Comparison of ENCODE assay signal across 9 cellular contexts in the genomic region with DNA sequence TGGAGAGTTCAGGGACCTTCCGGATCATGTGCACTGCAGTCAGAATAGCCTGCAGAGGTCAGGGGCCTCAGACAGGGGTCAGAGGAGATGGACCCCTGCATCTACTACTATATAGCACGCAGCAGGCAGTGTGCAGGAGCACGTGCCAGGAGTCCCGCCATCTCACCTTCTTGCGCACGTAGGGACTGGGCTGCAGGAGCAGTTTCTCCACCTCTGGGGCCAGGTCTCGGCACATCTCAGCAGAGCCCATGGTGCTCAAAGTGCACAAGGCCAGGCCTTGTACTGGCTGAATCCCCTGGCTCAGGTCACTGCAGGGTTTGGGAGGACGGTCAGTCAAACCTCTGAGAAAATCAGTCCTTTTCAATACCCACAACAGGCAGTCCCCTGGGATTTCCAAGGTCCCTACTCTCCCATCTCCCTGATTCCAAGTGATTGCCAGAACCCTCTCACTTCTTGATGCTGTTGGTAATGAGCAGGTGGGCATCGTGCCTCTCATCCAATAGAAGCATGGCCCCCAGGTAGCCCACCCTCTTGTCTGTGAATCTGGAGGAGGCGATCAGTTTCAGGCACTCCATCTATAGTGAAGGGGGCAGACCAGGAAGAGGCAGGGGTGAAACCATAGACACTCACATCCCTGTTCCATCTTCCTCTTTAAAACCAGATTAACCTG. TPM values are rescaled to one million over a fixed set of nuclear protein-coding genes. Genes with fewer than 3 reads are reported as not detected.
DNase-seq lines count a peak whose midpoint lies in the region; ATAC-seq, FAIRE-seq and TF ChIP-seq lines count a peak whose summit lies in the region.
"Had no signal": no experiment of that assay in that cellular context is flagged by ENCODE, and none has a peak within 500 bp of the region (broad histone marks: within the 10 kb centered on the region; RNA-seq: fewer than 3 reads in every experiment).

No MANE protein-coding gene starts in this region.

- peaks cover 37% of the 10 kb centered on the region for H3K4me1 ChIP-seq in HepG2 (ENCODE audit: insufficient read depth, low read length)
- H3K4me1 ChIP-seq in right lobe of liver, result peaks cover 0 to 24% (median 4%) of the 10 kb centered on the region in 4 donors
- peaks cover 0 to 8% of the 10 kb centered on the region in 2 donors for H3K4me1 ChIP-seq in ascending aorta
- H3K4me1 ChIP-seq in mesendoderm (ENCODE audit: control insufficient read depth, low read depth, low read length), result peaks cover 3% of the 10 kb centered on the region
- H3K4me1 ChIP-seq in pancreas, result peaks cover 0 to 14% (median 6%) of the 10 kb centered on the region in 3 donors

- POLR2A ChIA-PET in HepG2 (lab: Yijun Ruan, JAX), result interaction anchor here (0.7 to 6.5 kb wide), 16 partner anchors 8 to 528 kb away, joined by 3 to 113 read pairs (median 6); a partner anchor contains a TSS

- DNase-seq in HepG2 (ENCODE audit: low spot score), result no peak
- DNase-seq in right lobe of liver, result no peak
- DNase-seq in ascending aorta (ENCODE audit: low spot score in 2 of 2), result no peak
- no peak for DNase-seq in mesendoderm
- no peak for DNase-seq in pancreas
- no peak for DNase-seq in LoVo (ENCODE audit: low spot score)
- no peak for DNase-seq in NCI-H748 treated with DMSO at 0.1 percent for 48 hours (lab: John Stamatoyannopoulos, UW)
- DNase-seq in amniotic stem cell (lab: John Stamatoyannopoulos, UW), result no peak
- DNase-seq: COR-L47 had no signal

- in situ Hi-C loops in HepG2 (cut with HindIII; ENCODE audit: extremely low pct_ligation_motif_present, low pct_unique_long_range_greater_than_20kb), result no loop called here

- FAIRE-seq in HepG2 (lab: Jason Lieb, UNC) (no peak), pancreas (lab: Jason Lieb, UNC) (no peak)

- no peak for ATAC-seq in HepG2
- ATAC-seq in right lobe of liver, result no peak
- ATAC-seq in pancreas, result no peak

- H3K56ac ChIP-seq in mesendoderm (ENCODE audit: low read length), result no peak overlapping the region

- no peak overlapping the region for H4K8ac ChIP-seq in mesendoderm (ENCODE audit: low read depth, low read length)

- no peak overlapping the region for H2BK120ac ChIP-seq in mesendoderm (ENCODE audit: low read depth, low read length)

- H3K27ac ChIP-seq in HepG2 (ENCODE audit: extremely low read length, insufficient read depth, low read length) (no peak overlapping the region), right lobe of liver (no peak overlapping the region), ascending aorta (no peak overlapping the region), mesendoderm (ENCODE audit: low read depth, low read length) (no peak overlapping the region), pancreas (no peak overlapping the region)

- H3K18ac ChIP-seq in mesendoderm (ENCODE audit: low read length), result no peak overlapping the region

- H3K9me3 ChIP-seq in HepG2 (ENCODE audit: low read length) (no peaks in the 10 kb centered on the region), right lobe of liver (no peaks in the 10 kb centered on the region), ascending aorta (no peaks in the 10 kb centered on the region), pancreas (no peaks in the 10 kb centered on the region)

- H3K36me3 ChIP-seq in HepG2 (replicated peaks in 1 of 2; ENCODE audit: control insufficient read depth in 1 of 2, insufficient read depth in 2 of 2, low read length in 2 of 2) (peaks cover 32 to 50% of the 10 kb centered on the region in 2 experiments), right lobe of liver (peaks cover 0 to 5% (median 0%) of the 10 kb centered on the region in 4 donors), ascending aorta (no peaks in the 10 kb centered on the region), mesendoderm (ENCODE audit: control insufficient read depth, insufficient read depth, low read length) (peaks cover 2% of the 10 kb centered on the region), pancreas (peaks cover 0 to 19% (median 5%) of the 10 kb centered on the region in 3 donors)

- TF ChIP-seq RAD21 in HepG2 (CRISPR knock-in tag; IDR thresholded peaks at IDR 0.05), result no peak

- H3K4me2 ChIP-seq in HepG2 (ENCODE audit: low read depth, low read length) (peak overlapping the region; percentile 85), mesendoderm (ENCODE audit: low read length) (no peak overlapping the region)

- peaks cover 8% of the 10 kb centered on the region for H3K79me1 ChIP-seq in mesendoderm (ENCODE audit: low read length)

- BruUV-seq in HepG2 (replicated peaks; lab: Mats Ljungman, UMichigan), result no TSS peak

- no peak overlapping the region for H4K5ac ChIP-seq in mesendoderm (ENCODE audit: low read length)

- no peak overlapping the region for H3K23ac ChIP-seq in mesendoderm (ENCODE audit: low read length)

- H3K9ac ChIP-seq in HepG2 (ENCODE audit: insufficient read depth, low read depth, low read length), result peak overlapping the region; percentile 69; the same call in 1 of the 2 replicates
- peak overlapping the region; percentile 94 for H3K9ac ChIP-seq in mesendoderm (ENCODE audit: low read length)

- no peak overlapping the region for H2BK5ac ChIP-seq in mesendoderm (ENCODE audit: low read length)

- TF ChIP-seq POLR2A in HepG2 (IDR thresholded peaks at IDR 0.05; ENCODE audit: insufficient read depth in 1 of 2, low read depth in 2 of 2, low read length in 2 of 2), result no peak
- no peak for TF ChIP-seq POLR2A in right lobe of liver (IDR thresholded peaks at IDR 0.05)

- intact Hi-C loops in HepG2 (cut with micrococcal nuclease; ENCODE audit: unreplicated experiment) (loop anchor here (5.0 kb wide), 1 partner anchor 346 kb away; no protein-coding TSS in a partner anchor), right lobe of liver (cut with DNase I) (no loop called here), ascending aorta (cut with DNase I) (loop anchor here (10.0 kb wide), 1 partner anchor 799 kb away; a partner anchor contains a TSS), pancreas (cut with DNase I) (no loop called here)

- H3K4me3 ChIP-seq in HepG2 (replicated peaks in 1 of 3; ENCODE audit: insufficient read depth in 1 of 3, low read depth in 2 of 3, low read length in 3 of 3) (peak overlapping the region; percentile 68 to 88 (median 70)), right lobe of liver (no peak overlapping the region), ascending aorta (peak overlapping the region; percentile 65 to 68), mesendoderm (ENCODE audit: low read length) (no peak overlapping the region), pancreas (peak overlapping the region in 1 of 4 donors; percentile 78)

- H3K4ac ChIP-seq in mesendoderm (ENCODE audit: low read depth, low read length), result no peak overlapping the region

- no peak overlapping the region for H2BK15ac ChIP-seq in mesendoderm (replicated peaks; ENCODE audit: low read depth)

- WGBS in HepG2 (ENCODE audit: low lambda C conversion rate), result 97% methylated on average over 10 of the region's 10 CpGs
- 100% methylated on average over 1 of the region's 10 CpGs for WGBS in right lobe of liver (ENCODE audit: insufficient coverage, low coverage, low lambda C conversion rate, missing lambda C conversion rate)
- no CpG with 5 or more reads among the region's 10 CpGs for WGBS in mesendoderm (ENCODE audit: extremely low coverage, insufficient coverage, low lambda C conversion rate)
- WGBS in pancreas, 2 donors, result 90 to 92% methylated on average over 10 of the region's 10 CpGs

- H3K27me3 ChIP-seq in HepG2 (ENCODE audit: control insufficient read depth in 1 of 2, insufficient read depth in 2 of 2, low read length in 2 of 2) (no peaks in the 10 kb centered on the region; a peak in 1 of 5 replicates), right lobe of liver (no peaks in the 10 kb centered on the region), ascending aorta (no peaks in the 10 kb centered on the region), mesendoderm (ENCODE audit: insufficient read depth, low read length, poor library complexity) (no peaks in the 10 kb centered on the region), pancreas (no peaks in the 10 kb centered on the region)

- H2AK5ac ChIP-seq in mesendoderm (ENCODE audit: low read length), result no peak overlapping the region

- CTCF ChIA-PET in HepG2 (lab: Yijun Ruan, JAX; ENCODE audit: low intra/inter-chr PET ratio, low total read pairs), result no interaction called here

- TF ChIP-seq EP300 in HepG2 (IDR thresholded peaks at IDR 0.05; ENCODE audit: low read depth in 2 of 2, low read length in 2 of 2), result no peak
- TF ChIP-seq EP300 in HepG2 (CRISPR knock-in tag; IDR thresholded peaks at IDR 0.05; ENCODE audit: borderline replicate concordance), result no peak

- H3K79me2 ChIP-seq in HepG2 (ENCODE audit: insufficient read depth, low read length), result peaks cover 7% of the 10 kb centered on the region
- H3K79me2 ChIP-seq in mesendoderm (ENCODE audit: control insufficient read depth, insufficient read depth, low read length), result no peaks in the 10 kb centered on the region

- TF ChIP-seq CTCF in HepG2 (CRISPR knock-in tag; IDR thresholded peaks at IDR 0.05), result no peak
- TF ChIP-seq CTCF in right lobe of liver (IDR thresholded peaks at IDR 0.05), result no peak
- no peak for TF ChIP-seq CTCF in ascending aorta (IDR thresholded peaks at IDR 0.05)
- TF ChIP-seq CTCF in pancreas (IDR thresholded peaks at IDR 0.05), result no peak

- H2AFZ ChIP-seq in HepG2 (ENCODE audit: low read length), result no peak overlapping the region

- H4K20me1 ChIP-seq in HepG2 (ENCODE audit: insufficient read depth, low read length), result peaks cover 13% of the 10 kb centered on the region; the same call in 1 of the 2 replicates

RNA-seq across cellular contexts. Expression of a gene that starts 1.3 kb away (rescaled TPM):
- total RNA-seq in HepG2 (2016; rRNA removed; fragmentation: Illumina TruSeq; extraction: Trizol), result 39.4 and 96.9 TPM in 2 replicates
- 27.1 and 29.2 TPM in 2 replicates for total RNA-seq in HepG2 (2016; cell fraction: cytosol; rRNA removed; fragmentation: Illumina TruSeq; extraction: Trizol; ENCODE audit: low read depth)
- total RNA-seq in HepG2 (2016; cell fraction: insoluble cytoplasmic fraction; rRNA removed; fragmentation: Illumina TruSeq; extraction: Trizol), result 43.1 and 100 TPM in 2 replicates
- total RNA-seq in HepG2 (2016; cell fraction: membrane; rRNA removed; fragmentation: Illumina TruSeq; extraction: Trizol), result 15.6 and 15.9 TPM in 2 replicates
- 143 and 149 TPM in 2 replicates for total RNA-seq in HepG2 (2016; cell fraction: nucleus; rRNA removed; fragmentation: Illumina TruSeq; extraction: Trizol)
- polyA plus RNA-seq in HepG2 (2011; rRNA removed), result 611 and 685 TPM in 2 replicates
- 118 and 170 TPM in 2 replicates for polyA plus RNA-seq in HepG2 (2011; cell fraction: cytosol; rRNA removed)
- 4,733 and 5,679 TPM in 2 replicates for polyA plus RNA-seq in HepG2 (2011; cell fraction: nucleus; rRNA removed)
- 202 and 318 TPM in 2 replicates for polyA plus RNA-seq in HepG2 (2012)
- polyA plus RNA-seq in HepG2 (2016; cell fraction: cytosol; fragmentation: Illumina TruSeq; extraction: Trizol; ENCODE audit: low read depth), result 12.6 and 13.8 TPM in 2 replicates
- 49.4 and 63.1 TPM in 2 replicates for polyA plus RNA-seq in HepG2 (2016; cell fraction: insoluble cytoplasmic fraction; fragmentation: Illumina TruSeq; extraction: Trizol; ENCODE audit: low read depth)
- 18.9 and 19.4 TPM in 2 replicates for polyA plus RNA-seq in HepG2 (2016; cell fraction: membrane; fragmentation: Illumina TruSeq; extraction: Trizol; ENCODE audit: low read depth)
- polyA plus RNA-seq in HepG2 (2016; cell fraction: nucleus; fragmentation: Illumina TruSeq; extraction: Trizol; ENCODE audit: insufficient read depth, low read depth), result 559 and 594 TPM in 2 replicates
- 166 and 365 TPM in 2 replicates for polyA minus RNA-seq in HepG2 (2011; rRNA and poly(A)+ RNA removed; ENCODE audit: low replicate concordance)
- 55.5 and 58.2 TPM in 2 replicates for polyA minus RNA-seq in HepG2 (2011; cell fraction: cytosol; rRNA and poly(A)+ RNA removed)
- 527 and 596 TPM in 2 replicates for polyA minus RNA-seq in HepG2 (2011; cell fraction: nucleus; rRNA and poly(A)+ RNA removed)
- 10 to 100 TPM; 13.6 to 25.9 (median 23.0) TPM for total RNA-seq in right lobe of liver
- total RNA-seq in ascending aorta, result 56.2 TPM
- 44.0 TPM for polyA plus RNA-seq in mesendoderm (2013, experiment 1 of 2)
- 46.8 TPM for polyA plus RNA-seq in mesendoderm (2013, experiment 2 of 2)
- 100 to 1,000 TPM in 1 of 6 donors, 10 to 100 TPM in 5; 57.4 to 153 (median 70.4) TPM for total RNA-seq in pancreas
- 100 to 1,000 TPM; 303 to 392 TPM for polyA plus RNA-seq in pancreas

RNA-seq across cellular contexts. Expression of a gene that starts 10.2 kb away (rescaled TPM):
- total RNA-seq in HepG2 (2016; rRNA removed; fragmentation: Illumina TruSeq; extraction: Trizol), result 7.1 and 7.4 TPM in 2 replicates
- total RNA-seq in HepG2 (2016; cell fraction: cytosol; rRNA removed; fragmentation: Illumina TruSeq; extraction: Trizol; ENCODE audit: low read depth), result 6.0 and 6.1 TPM in 2 replicates
- 7.7 and 8.0 TPM in 2 replicates for total RNA-seq in HepG2 (2016; cell fraction: insoluble cytoplasmic fraction; rRNA removed; fragmentation: Illumina TruSeq; extraction: Trizol)
- 12.8 and 13.3 TPM in 2 replicates for total RNA-seq in HepG2 (2016; cell fraction: membrane; rRNA removed; fragmentation: Illumina TruSeq; extraction: Trizol)
- 5.8 and 5.9 TPM in 2 replicates for total RNA-seq in HepG2 (2016; cell fraction: nucleus; rRNA removed; fragmentation: Illumina TruSeq; extraction: Trizol)
- 8.2 and 8.7 TPM in 2 replicates for polyA plus RNA-seq in HepG2 (2011; rRNA removed)
- polyA plus RNA-seq in HepG2 (2011; cell fraction: cytosol; rRNA removed), result 3.6 and 5.0 TPM in 2 replicates
- 11.3 and 17.7 TPM in 2 replicates for polyA plus RNA-seq in HepG2 (2011; cell fraction: nucleus; rRNA removed)
- polyA plus RNA-seq in HepG2 (2012), result 3.9 and 4.2 TPM in 2 replicates
- 14.5 and 18.4 TPM in 2 replicates for polyA plus RNA-seq in HepG2 (2016; cell fraction: cytosol; fragmentation: Illumina TruSeq; extraction: Trizol; ENCODE audit: low read depth)
- 11.7 and 13.4 TPM in 2 replicates for polyA plus RNA-seq in HepG2 (2016; cell fraction: insoluble cytoplasmic fraction; fragmentation: Illumina TruSeq; extraction: Trizol; ENCODE audit: low read depth)
- polyA plus RNA-seq in HepG2 (2016; cell fraction: membrane; fragmentation: Illumina TruSeq; extraction: Trizol; ENCODE audit: low read depth), result 18.6 and 20.0 TPM in 2 replicates
- 11.0 and 11.3 TPM in 2 replicates for polyA plus RNA-seq in HepG2 (2016; cell fraction: nucleus; fragmentation: Illumina TruSeq; extraction: Trizol; ENCODE audit: insufficient read depth, low read depth)
- 10.0 and 22.9 TPM in 2 replicates for polyA minus RNA-seq in HepG2 (2011; rRNA and poly(A)+ RNA removed; ENCODE audit: low replicate concordance)
- 2.5 and 3.6 TPM in 2 replicates for polyA minus RNA-seq in HepG2 (2011; cell fraction: cytosol; rRNA and poly(A)+ RNA removed)
- polyA minus RNA-seq in HepG2 (2011; cell fraction: nucleus; rRNA and poly(A)+ RNA removed), result 6.8 and 7.2 TPM in 2 replicates
- total RNA-seq in right lobe of liver, result 10 to 100 TPM in 4 of 6 experiments, 1 to 10 TPM in 2; 8.2 to 15.0 (median 11.4) TPM
- 115 TPM for total RNA-seq in ascending aorta
- 5.0 TPM for polyA plus RNA-seq in mesendoderm (2013, experiment 1 of 2)
- 5.9 TPM for polyA plus RNA-seq in mesendoderm (2013, experiment 2 of 2)
- total RNA-seq in pancreas, result 10 to 100 TPM in 1 of 6 donors, 1 to 10 TPM in 5; 5.6 to 11.6 (median 8.4) TPM
- 10 to 100 TPM; 11.9 TPM for polyA plus RNA-seq in pancreas

RNA-seq across cellular contexts. Expression of a gene that starts 12.3 kb away (rescaled TPM):
- 0.14 and 0.22 TPM in 2 replicates for total RNA-seq in HepG2 (2016; rRNA removed; fragmentation: Illumina TruSeq; extraction: Trizol)
- total RNA-seq in HepG2 (2016; cell fraction: cytosol; rRNA removed; fragmentation: Illumina TruSeq; extraction: Trizol; ENCODE audit: low read depth), result 0.10 TPM in 1 of 2 replicates, not detected in the other
- 0.13 and 0.15 TPM in 2 replicates for total RNA-seq in HepG2 (2016; cell fraction: insoluble cytoplasmic fraction; rRNA removed; fragmentation: Illumina TruSeq; extraction: Trizol)
- 0.10 and 0.22 TPM in 2 replicates for total RNA-seq in HepG2 (2016; cell fraction: membrane; rRNA removed; fragmentation: Illumina TruSeq; extraction: Trizol)
- total RNA-seq in HepG2 (2016; cell fraction: nucleus; rRNA removed; fragmentation: Illumina TruSeq; extraction: Trizol), result 0.12 and 0.44 TPM in 2 replicates
- 0.08 and 0.16 TPM in 2 replicates for polyA plus RNA-seq in HepG2 (2011; rRNA removed)
- 0.15 and 0.18 TPM in 2 replicates for polyA plus RNA-seq in HepG2 (2011; cell fraction: cytosol; rRNA removed)
- 1.1 TPM in 2 replicates for polyA plus RNA-seq in HepG2 (2011; cell fraction: nucleus; rRNA removed)
- 0.16 and 0.54 TPM in 2 replicates for polyA plus RNA-seq in HepG2 (2012)
- 0.05 and 0.10 TPM in 2 replicates for polyA plus RNA-seq in HepG2 (2016; cell fraction: cytosol; fragmentation: Illumina TruSeq; extraction: Trizol; ENCODE audit: low read depth)
- 0.22 and 0.33 TPM in 2 replicates for polyA plus RNA-seq in HepG2 (2016; cell fraction: insoluble cytoplasmic fraction; fragmentation: Illumina TruSeq; extraction: Trizol; ENCODE audit: low read depth)
- 0.10 and 0.17 TPM in 2 replicates for polyA plus RNA-seq in HepG2 (2016; cell fraction: membrane; fragmentation: Illumina TruSeq; extraction: Trizol; ENCODE audit: low read depth)
- polyA plus RNA-seq in HepG2 (2016; cell fraction: nucleus; fragmentation: Illumina TruSeq; extraction: Trizol; ENCODE audit: insufficient read depth, low read depth), result 0.42 and 0.55 TPM in 2 replicates
- polyA minus RNA-seq in HepG2 (2011; rRNA and poly(A)+ RNA removed; ENCODE audit: low replicate concordance), result 0.18 TPM in 1 of 2 replicates, not detected in the other
- 0.35 TPM in 1 of 2 replicates, not detected in the other for polyA minus RNA-seq in HepG2 (2011; cell fraction: cytosol; rRNA and poly(A)+ RNA removed)
- 0.13 and 0.25 TPM in 2 replicates for polyA minus RNA-seq in HepG2 (2011; cell fraction: nucleus; rRNA and poly(A)+ RNA removed)
- under 1 TPM in 3 of 6 experiments, not detected in 3; 0.07 to 0.20 (median 0.19) TPM for total RNA-seq in right lobe of liver
- 4.7 TPM for total RNA-seq in ascending aorta
- polyA plus RNA-seq in mesendoderm (2013, experiment 1 of 2), result 2.1 TPM
- 2.1 TPM for polyA plus RNA-seq in mesendoderm (2013, experiment 2 of 2)
- total RNA-seq in pancreas, result under 1 TPM; 0.12 to 0.47 (median 0.29) TPM
- polyA plus RNA-seq in pancreas, result 1 to 10 TPM in 1 of 2 donors, under 1 TPM in 1; 0.46 to 1.3 TPM

RNA-seq across cellular contexts. Expression of a gene that starts 14.7 kb away (rescaled TPM):
- total RNA-seq in HepG2 (2016; rRNA removed; fragmentation: Illumina TruSeq; extraction: Trizol) (0.44 and 0.49 TPM in 2 replicates), right lobe of liver (under 1 TPM; 0.33 to 0.83 (median 0.47) TPM), ascending aorta (1.3 TPM), pancreas (1 to 10 TPM in 3 of 6 donors, under 1 TPM in 3; 0.63 to 3.8 (median 1.0) TPM)
- total RNA-seq in HepG2 (2016; cell fraction: cytosol; rRNA removed; fragmentation: Illumina TruSeq; extraction: Trizol; ENCODE audit: low read depth), result 0.81 and 0.88 TPM in 2 replicates
- total RNA-seq in HepG2 (2016; cell fraction: insoluble cytoplasmic fraction; rRNA removed; fragmentation: Illumina TruSeq; extraction: Trizol), result 0.39 and 0.40 TPM in 2 replicates
- 0.49 and 0.62 TPM in 2 replicates for total RNA-seq in HepG2 (2016; cell fraction: membrane; rRNA removed; fragmentation: Illumina TruSeq; extraction: Trizol)
- 0.78 and 1.1 TPM in 2 replicates for total RNA-seq in HepG2 (2016; cell fraction: nucleus; rRNA removed; fragmentation: Illumina TruSeq; extraction: Trizol)
- polyA plus RNA-seq in HepG2 (2011; rRNA removed) (0.17 and 0.24 TPM in 2 replicates), pancreas (1 to 10 TPM; 1.7 to 3.0 TPM)
- polyA plus RNA-seq in HepG2 (2011; cell fraction: cytosol; rRNA removed), result 0.04 and 0.22 TPM in 2 replicates
- 1.2 and 1.4 TPM in 2 replicates for polyA plus RNA-seq in HepG2 (2011; cell fraction: nucleus; rRNA removed)
- 0.92 and 0.93 TPM in 2 replicates for polyA plus RNA-seq in HepG2 (2012)
- polyA plus RNA-seq in HepG2 (2016; cell fraction: cytosol; fragmentation: Illumina TruSeq; extraction: Trizol; ENCODE audit: low read depth), result 0.29 TPM in 2 replicates
- 0.53 and 0.73 TPM in 2 replicates for polyA plus RNA-seq in HepG2 (2016; cell fraction: insoluble cytoplasmic fraction; fragmentation: Illumina TruSeq; extraction: Trizol; ENCODE audit: low read depth)
- polyA plus RNA-seq in HepG2 (2016; cell fraction: membrane; fragmentation: Illumina TruSeq; extraction: Trizol; ENCODE audit: low read depth), result 0.19 and 0.22 TPM in 2 replicates
- polyA plus RNA-seq in HepG2 (2016; cell fraction: nucleus; fragmentation: Illumina TruSeq; extraction: Trizol; ENCODE audit: insufficient read depth, low read depth), result 0.79 and 1.2 TPM in 2 replicates
- 0.21 and 1.7 TPM in 2 replicates for polyA minus RNA-seq in HepG2 (2011; rRNA and poly(A)+ RNA removed; ENCODE audit: low replicate concordance)
- polyA minus RNA-seq in HepG2 (2011; cell fraction: cytosol; rRNA and poly(A)+ RNA removed), result 0.26 and 1.6 TPM in 2 replicates
- polyA minus RNA-seq in HepG2 (2011; cell fraction: nucleus; rRNA and poly(A)+ RNA removed), result 1.7 and 2.2 TPM in 2 replicates
- 6.4 TPM for polyA plus RNA-seq in mesendoderm (2013, experiment 1 of 2)
- 6.7 TPM for polyA plus RNA-seq in mesendoderm (2013, experiment 2 of 2)

Comparison
In these comparisons a context has a peak if more than half of its experiments do, and no peak if none do; other contexts are left out.
1. H3K4me3 ChIP-seq: peak in HepG2 (3 of 3) and ascending aorta (2 of 2); none in right lobe of liver (0 of 3) and mesendoderm (single experiment).
2. intact Hi-C loops: an anchor here in HepG2 (5.0 kb wide) and ascending aorta (10.0 kb wide); none called in right lobe of liver and pancreas.